8 cellular contexts compared by ENCODE assay signal in genomic region chr6:44237813-44238433, GRCh38. TPM values are rescaled to one million over a fixed set of nuclear protein-coding genes. Genes with fewer than 3 reads are reported as not detected.
DNase-seq lines count a peak whose midpoint lies in the region; ATAC-seq and TF ChIP-seq lines count a peak whose summit lies in the region.

No MANE protein-coding gene starts in this region.

- intact Hi-C loops in heart left ventricle (cut with DNase I) = loop anchor here in 8 of 10 donors (1.0 to 10.0 kb wide), 9 partner anchors 17 to 463 kb away; partner anchors contain the start of gene VEGFA (in 1 of the 8)
- intact Hi-C loops in upper lobe of right lung (cut with DNase I) = loop anchor here (5.0 kb wide), 1 partner anchor 56 kb away; no protein-coding TSS in a partner anchor

- H3K36me3 ChIP-seq in heart left ventricle (peaks cover 0 to 15% (median 3%) of the 10 kb centered on the region in 9 donors), trophoblast cell (ENCODE audit: control insufficient read depth in 1 of 2, insufficient read depth in 2 of 2, low read length in 2 of 2) (peaks cover 8 to 19% of the 10 kb centered on the region in 2 experiments), upper lobe of right lung (peaks cover 6% of the 10 kb centered on the region)

- peak overlapping the region; percentile 77 for H2BK120ac ChIP-seq in trophoblast cell (ENCODE audit: insufficient read depth, low read length, poor library complexity)

- H3K4me3 ChIP-seq in Jurkat, Clone E6-1 (ENCODE audit: low read length) = peak overlapping the region; percentile 62
- H3K4me3 ChIP-seq in heart left ventricle (peak overlapping the region; percentile 32 to 75 (median 62)), trophoblast cell (ENCODE audit: low read depth, low read length) (peak overlapping the region; percentile 75), upper lobe of right lung (peak overlapping the region; percentile 63)

- H3K4ac ChIP-seq in trophoblast cell (ENCODE audit: low read depth, low read length) = peak overlapping the region; percentile 53

- H3K27ac ChIP-seq in heart left ventricle (peak overlapping the region; percentile 87 to 99 (median 95)), trophoblast cell (ENCODE audit: low read depth, low read length) (peak overlapping the region; percentile 22), upper lobe of right lung (peak overlapping the region; percentile 90)

- H2BK5ac ChIP-seq in trophoblast cell (ENCODE audit: low read depth, low read length, poor library complexity) = peak overlapping the region; percentile 47

- peak overlapping the region; percentile 84 for H3K14ac ChIP-seq in trophoblast cell (ENCODE audit: low read length)

- peak overlapping the region; percentile 71 for H3K18ac ChIP-seq in trophoblast cell (ENCODE audit: low read length)

- DNase-seq in EH (ENCODE audit: low read depth) (peak; percentile 74), SKM-1 treated with dmso at 0.1 percent for 144 hours (lab: John Stamatoyannopoulos, UW; ENCODE audit: unreplicated experiment) (peak; percentile 56), heart left ventricle (peak; percentile 80 to 91 (median 83)), trophoblast cell (peak; percentile 66 to 86), upper lobe of right lung (peak; percentile 92)
- no peak for DNase-seq in Jurkat, Clone E6-1 (ENCODE audit: low read depth, low spot score)
- peak; percentile 59 for DNase-seq in activated naive CD8-positive, alpha-beta T cell treated with anti-CD3 and anti-CD28 coated beads, Interleukin-2, amount 50 U/mL, for 16 hours (ENCODE audit: low read depth, low spot score)

- WGBS in heart left ventricle, 4 donors = 1 to 3% (median 2%) methylated on average over 26 to 42 of the region's 42 CpGs
- no CpG with 5 or more reads among the region's 42 CpGs for WGBS in trophoblast cell (ENCODE audit: extremely low coverage, insufficient coverage, insufficient read length)

- H3K23ac ChIP-seq in trophoblast cell (ENCODE audit: low read length) = no peak overlapping the region

- H2BK12ac ChIP-seq in trophoblast cell (ENCODE audit: low read length) = peak overlapping the region; percentile 70

- peak overlapping the region; percentile 91 for H3K4me2 ChIP-seq in trophoblast cell (ENCODE audit: low read length)

- H3K4me1 ChIP-seq in heart left ventricle (peaks cover 3 to 52% (median 39%) of the 10 kb centered on the region in 12 donors), trophoblast cell (ENCODE audit: control insufficient read depth in 1 of 2, insufficient read depth in 2 of 2, low read length in 2 of 2) (peaks cover 16 to 23% of the 10 kb centered on the region in 2 experiments), upper lobe of right lung (peaks cover 30% of the 10 kb centered on the region)

- peak overlapping the region; percentile 84 for H4K91ac ChIP-seq in trophoblast cell (ENCODE audit: low read depth, low read length)

- H3K9me3 ChIP-seq in heart left ventricle (no peaks in the 10 kb centered on the region), trophoblast cell (ENCODE audit: insufficient read depth, low read depth, low read length) (peaks cover 4% of the 10 kb centered on the region), upper lobe of right lung (no peaks in the 10 kb centered on the region)

- H3K27me3 ChIP-seq in heart left ventricle (no peaks in the 10 kb centered on the region), trophoblast cell (ENCODE audit: insufficient read depth, low read length) (no peaks in the 10 kb centered on the region), upper lobe of right lung (no peaks in the 10 kb centered on the region)

- peak overlapping the region; percentile 96 for H2AFZ ChIP-seq in trophoblast cell (ENCODE audit: insufficient read depth, low read length, poor library complexity)

- peaks cover 2% of the 10 kb centered on the region for H3K79me2 ChIP-seq in trophoblast cell (ENCODE audit: control insufficient read depth, insufficient read depth, low read length, poor library complexity)

- H4K8ac ChIP-seq in trophoblast cell (ENCODE audit: low read depth, low read length) = peak overlapping the region; percentile 96

- peak overlapping the region; percentile 56 for H3K9ac ChIP-seq in trophoblast cell (ENCODE audit: low read length)

- ATAC-seq in GM21528 (IDR thresholded peaks at IDR 0.05; ENCODE audit: low FRiP score, unreplicated experiment) (peak; percentile 69), heart left ventricle (peak; percentile 30 to 81 (median 74)), upper lobe of right lung (peak; percentile 92)

- peak overlapping the region; percentile 57 for H2AK5ac ChIP-seq in trophoblast cell (ENCODE audit: low read length)

- TF ChIP-seq POLR2A in heart left ventricle (IDR thresholded peaks at IDR 0.05) = peak in 1 of 2 donors; percentile 29

- peak overlapping the region; percentile 14 for H4K12ac ChIP-seq in trophoblast cell (ENCODE audit: low read depth, low read length)

- peaks cover 18% of the 10 kb centered on the region for H3K79me1 ChIP-seq in trophoblast cell (ENCODE audit: low read length)

- TF ChIP-seq CTCF in heart left ventricle (IDR thresholded peaks at IDR 0.05) = peak; percentile 95 to 100 (median 98)
- TF ChIP-seq CTCF in upper lobe of right lung (IDR thresholded peaks at IDR 0.05) = peak; percentile 97

RNA-seq across cellular contexts. Expression of gene HSP90AB1, which starts 9.0 kb away (rescaled TPM):
- 1,225 TPM for polyA plus RNA-seq in Jurkat, Clone E6-1 (2012; ENCODE audit: insufficient read depth, insufficient read length)
- total RNA-seq in heart left ventricle (1,000 to 10,000 TPM in 2 of 9 donors, 100 to 1,000 TPM in 7; 725 to 1,040 (median 857) TPM), upper lobe of right lung (660 TPM)
- 100 to 1,000 TPM; 375 to 959 TPM for polyA plus RNA-seq in heart left ventricle
- 916 and 940 TPM in 2 replicates for polyA plus RNA-seq in trophoblast cell (2013)

RNA-seq across cellular contexts. Expression of gene SLC29A1, which starts 14.5 kb away (rescaled TPM):
- 130 TPM for polyA plus RNA-seq in Jurkat, Clone E6-1 (2012; ENCODE audit: insufficient read depth, insufficient read length)
- total RNA-seq in heart left ventricle = 100 to 1,000 TPM in 8 of 9 donors, 10 to 100 TPM in 1; 94.9 to 319 (median 136) TPM
- 10 to 100 TPM; 48.0 to 77.5 TPM for polyA plus RNA-seq in heart left ventricle
- 99.2 and 101 TPM in 2 replicates for polyA plus RNA-seq in trophoblast cell (2013)
- 59.8 TPM for total RNA-seq in upper lobe of right lung

RNA-seq across cellular contexts. Expression of gene SLC35B2, which starts 19.4 kb away (rescaled TPM):
- 48.0 TPM for polyA plus RNA-seq in Jurkat, Clone E6-1 (2012; ENCODE audit: insufficient read depth, insufficient read length)
- 10 to 100 TPM; 18.1 to 35.6 (median 26.4) TPM for total RNA-seq in heart left ventricle
- 10 to 100 TPM; 10.2 to 36.7 TPM for polyA plus RNA-seq in heart left ventricle
- polyA plus RNA-seq in trophoblast cell (2013) = 48.9 and 52.5 TPM in 2 replicates
- total RNA-seq in upper lobe of right lung = 32.3 TPM

RNA-seq across cellular contexts. Expression of gene MYMX, which starts 21.2 kb away (rescaled TPM):
- not detected for polyA plus RNA-seq in Jurkat, Clone E6-1 (2012; ENCODE audit: insufficient read depth, insufficient read length)
- under 1 TPM in 6 of 9 donors, not detected in 3; 0.31 to 0.96 (median 0.68) TPM for total RNA-seq in heart left ventricle
- under 1 TPM in 1 of 2 donors, not detected in 1; 0.42 TPM for polyA plus RNA-seq in heart left ventricle
- polyA plus RNA-seq in trophoblast cell (2013) = 0.37 and 0.41 TPM in 2 replicates
- total RNA-seq in upper lobe of right lung = 0.52 TPM

RNA-seq across cellular contexts. Expression of gene NFKBIE, which starts 27.4 kb away (rescaled TPM):
- 14.1 TPM for polyA plus RNA-seq in Jurkat, Clone E6-1 (2012; ENCODE audit: insufficient read depth, insufficient read length)
- 10 to 100 TPM in 1 of 9 donors, 1 to 10 TPM in 8; 2.5 to 13.1 (median 3.8) TPM for total RNA-seq in heart left ventricle
- polyA plus RNA-seq in heart left ventricle = 1 to 10 TPM; 4.0 to 5.8 TPM
- polyA plus RNA-seq in trophoblast cell (2013) = 8.6 and 10.1 TPM in 2 replicates
- total RNA-seq in upper lobe of right lung = 7.1 TPM

Comparison
In these comparisons a context has a peak if more than half of its experiments do, and no peak if none do; other contexts are left out.
1. H3K27ac ChIP-seq: peak in every context shown above with its lines; median percentile 95 in heart left ventricle; 90 in upper lobe of right lung; 22 in trophoblast cell.